1 cellular context compared by ENCODE assay signal in the genomic region with DNA sequence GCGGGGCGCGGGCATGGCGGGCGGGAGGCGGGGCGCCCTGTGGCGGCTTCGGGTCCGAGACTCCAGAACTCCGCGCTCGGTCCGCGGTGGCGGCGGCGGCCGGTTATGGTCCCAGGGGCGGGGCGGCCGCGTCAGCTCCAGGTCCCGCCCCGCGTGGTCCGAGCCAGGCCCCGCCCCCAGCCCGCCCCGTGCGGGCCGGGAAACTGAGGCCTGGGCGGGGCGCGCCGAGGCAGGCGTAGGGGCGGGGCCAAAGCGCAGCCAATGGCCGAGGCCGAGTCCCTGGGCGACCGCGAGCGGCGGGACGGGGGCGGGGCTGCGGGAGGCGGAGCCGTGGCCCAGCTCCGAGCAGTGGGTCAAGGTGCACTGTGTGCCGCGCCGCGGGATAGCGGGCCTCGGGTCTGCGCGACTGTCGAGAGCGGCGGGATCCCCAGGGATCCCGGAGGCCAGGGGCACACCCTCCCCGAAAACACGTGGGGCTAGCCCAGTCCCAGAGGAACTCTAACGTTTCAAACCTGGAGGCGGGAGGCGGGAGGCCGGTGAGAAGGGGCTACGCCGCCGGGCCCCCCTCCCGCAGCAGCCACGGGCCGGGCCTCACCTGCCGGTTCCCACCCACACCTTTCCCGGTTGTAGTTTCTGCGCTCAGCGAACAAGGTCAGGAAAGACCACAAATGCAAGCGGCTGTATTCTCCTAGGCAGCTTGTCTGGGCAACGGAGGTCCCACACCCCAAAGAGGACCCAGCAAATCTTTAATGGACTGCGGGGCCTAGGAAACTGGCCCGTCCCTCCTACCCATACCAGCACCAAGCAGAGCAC.
A peak's percentile ranks its signal among the peaks of the same experiment; 100 is the strongest.
TF ChIP-seq lines count a peak whose summit lies in the region.

TSS of gene SLC25A1 (minus strand) at position 78 of the 813 bp plus-strand sequence. CDS start at position 15, 63 bp downstream.

TF ChIP-seq in HepG2, 621 proteins besides CTCF, POLR2A, EP300 and RAD21 (continued from another document and continues in another):
- 0 out of 2 replicates have a peak, but pooled peaks have one; percentile 60 for TF ChIP-seq BRCA1 (CRISPR knock-in tag; IDR thresholded peaks at IDR 0.05)
- peak; percentile 78 for TF ChIP-seq HNF4A (CRISPR knock-in tag; IDR thresholded peaks at IDR 0.05)
- peak; percentile 91 for TF ChIP-seq POLR2AphosphoS5 (IDR thresholded peaks at IDR 0.05; ENCODE audit: low read depth, low read length)
- TF ChIP-seq ZFP1 (CRISPR knock-in tag; IDR thresholded peaks at IDR 0.05), result 0 out of 2 replicates have a peak, but pooled peaks have one; percentile 49
- no peak for TF ChIP-seq ZKSCAN1 (IDR thresholded peaks at IDR 0.05; ENCODE audit: low read length)
- TF ChIP-seq E2F1 (CRISPR knock-in tag; IDR thresholded peaks at IDR 0.05), result peak; percentile 40; the same call in 1 of the 2 replicates
- TF ChIP-seq ZSCAN31 (CRISPR knock-in tag; IDR thresholded peaks at IDR 0.05; ENCODE audit: low read depth), result peak; percentile 62; the same call in 1 of the 2 replicates
- TF ChIP-seq CREB1 (IDR thresholded peaks at IDR 0.05), result no peak; the same call in 1 of the 2 replicates
- TF ChIP-seq CREB1 (CRISPR knock-in tag; IDR thresholded peaks at IDR 0.05), result no peak
- TF ChIP-seq, protein P1, sequence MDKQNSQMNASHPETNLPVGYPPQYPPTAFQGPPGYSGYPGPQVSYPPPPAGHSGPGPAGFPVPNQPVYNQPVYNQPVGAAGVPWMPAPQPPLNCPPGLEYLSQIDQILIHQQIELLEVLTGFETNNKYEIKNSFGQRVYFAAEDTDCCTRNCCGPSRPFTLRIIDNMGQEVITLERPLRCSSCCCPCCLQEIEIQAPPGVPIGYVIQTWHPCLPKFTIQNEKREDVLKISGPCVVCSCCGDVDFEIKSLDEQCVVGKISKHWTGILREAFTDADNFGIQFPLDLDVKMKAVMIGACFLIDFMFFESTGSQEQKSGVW (CRISPR knock-in tag; IDR thresholded peaks at IDR 0.05; ENCODE audit: borderline replicate concordance), result no peak; the same call in 1 of the 2 replicates
- TF ChIP-seq ZBTB7A (CRISPR knock-in tag; IDR thresholded peaks at IDR 0.05), result no peak
- TF ChIP-seq NR0B2 (CRISPR knock-in tag; IDR thresholded peaks at IDR 0.05), result peak; percentile 68; the same call in 1 of the 2 replicates
- 0 out of 2 replicates have a peak, but pooled peaks have one; percentile 11 for TF ChIP-seq KMT2B (CRISPR knock-in tag; IDR thresholded peaks at IDR 0.05)
- 0 out of 2 replicates have a peak, but pooled peaks have one; percentile 27 for TF ChIP-seq ZNF746 (CRISPR knock-in tag; IDR thresholded peaks at IDR 0.05)
- TF ChIP-seq ZNF768 (CRISPR knock-in tag; IDR thresholded peaks at IDR 0.05), result no peak
- TF ChIP-seq EZH2 (conservative IDR thresholded peaks at IDR 0.05; ENCODE audit: low read depth, low read length), result no peak
- 0 out of 2 replicates have a peak, but pooled peaks have one; percentile 21 for TF ChIP-seq FOSL1 (CRISPR knock-in tag; IDR thresholded peaks at IDR 0.05; ENCODE audit: borderline replicate concordance)
- peak; percentile 29; the same call in 1 of the 2 replicates for TF ChIP-seq MAZ (IDR thresholded peaks at IDR 0.05; ENCODE audit: borderline replicate concordance, low read depth, low read length)
- TF ChIP-seq MAZ (CRISPR knock-in tag; IDR thresholded peaks at IDR 0.05; ENCODE audit: low read depth), result peak; percentile 46; the same call in 1 of the 2 replicates
- TF ChIP-seq ZNF20 (CRISPR knock-in tag; IDR thresholded peaks at IDR 0.05), result no peak
- TF ChIP-seq AGO2 (optimal IDR thresholded peaks at IDR 0.05; ENCODE audit: low read depth, low read length), result peak; percentile 27
- peak; percentile 5; the same call in 1 of the 2 replicates for TF ChIP-seq MEIS2 (CRISPR knock-in tag; IDR thresholded peaks at IDR 0.05)
- no peak for TF ChIP-seq GPN1 (CRISPR knock-in tag; IDR thresholded peaks at IDR 0.05; ENCODE audit: borderline replicate concordance)
- no peak for TF ChIP-seq BHLHE40 (IDR thresholded peaks at IDR 0.05; ENCODE audit: low read length)
- TF ChIP-seq NFKB2 (CRISPR knock-in tag; IDR thresholded peaks at IDR 0.05; ENCODE audit: borderline replicate concordance), result peak; percentile 91; the same call in 1 of the 2 replicates
- 0 out of 2 replicates have a peak, but pooled peaks have one; percentile 37 for TF ChIP-seq EEA1 (CRISPR knock-in tag; IDR thresholded peaks at IDR 0.05; ENCODE audit: borderline replicate concordance)
- no peak for TF ChIP-seq ZNF260 (CRISPR knock-in tag; IDR thresholded peaks at IDR 0.05; ENCODE audit: borderline replicate concordance, low read depth)
- peak; percentile 84; the same call in 1 of the 2 replicates for TF ChIP-seq ZSCAN20 (CRISPR knock-in tag; IDR thresholded peaks at IDR 0.05; ENCODE audit: borderline replicate concordance)
- TF ChIP-seq ZNF121 (CRISPR knock-in tag; IDR thresholded peaks at IDR 0.05), result no peak
- peak; percentile 30; the same call in 1 of the 2 replicates for TF ChIP-seq KLF15 (CRISPR knock-in tag; IDR thresholded peaks at IDR 0.05; ENCODE audit: borderline replicate concordance)
- no peak; the same call in 1 of the 2 replicates for TF ChIP-seq ZFP37 (CRISPR knock-in tag; IDR thresholded peaks at IDR 0.05; ENCODE audit: borderline replicate concordance)
- TF ChIP-seq AKAP8 (CRISPR knock-in tag; IDR thresholded peaks at IDR 0.05), result peak; percentile 53; the same call in 1 of the 2 replicates
- peak; percentile 82; the same call in 1 of the 2 replicates for TF ChIP-seq ZNF501 (CRISPR knock-in tag; IDR thresholded peaks at IDR 0.05)
- no peak; the same call in 1 of the 2 replicates for TF ChIP-seq TOPORS (CRISPR knock-in tag; IDR thresholded peaks at IDR 0.05)
- TF ChIP-seq ZNF569 (CRISPR knock-in tag; IDR thresholded peaks at IDR 0.05; ENCODE audit: borderline replicate concordance), result peak; percentile 65; the same call in 1 of the 2 replicates
- TF ChIP-seq ZNF33B (CRISPR knock-in tag; IDR thresholded peaks at IDR 0.05), result peak; percentile 17; the same call in 1 of the 2 replicates
- TF ChIP-seq BRD4 (CRISPR knock-in tag; IDR thresholded peaks at IDR 0.05), result peak; percentile 92; the same call in 1 of the 2 replicates
- 0 out of 2 replicates have a peak, but pooled peaks have one; percentile 14 for TF ChIP-seq ZFP90 (CRISPR knock-in tag; IDR thresholded peaks at IDR 0.05; ENCODE audit: borderline replicate concordance)
- TF ChIP-seq ZNF143 (CRISPR knock-in tag; IDR thresholded peaks at IDR 0.05), result no peak
- 0 out of 2 replicates have a peak, but pooled peaks have one; percentile 58 for TF ChIP-seq ZNF607 (CRISPR knock-in tag; IDR thresholded peaks at IDR 0.05; ENCODE audit: borderline replicate concordance)
- TF ChIP-seq RNF2 (conservative IDR thresholded peaks at IDR 0.05; ENCODE audit: low read depth), result 0 out of 2 replicates have a peak, but pooled peaks have one; percentile 36
- TF ChIP-seq, protein P2, sequence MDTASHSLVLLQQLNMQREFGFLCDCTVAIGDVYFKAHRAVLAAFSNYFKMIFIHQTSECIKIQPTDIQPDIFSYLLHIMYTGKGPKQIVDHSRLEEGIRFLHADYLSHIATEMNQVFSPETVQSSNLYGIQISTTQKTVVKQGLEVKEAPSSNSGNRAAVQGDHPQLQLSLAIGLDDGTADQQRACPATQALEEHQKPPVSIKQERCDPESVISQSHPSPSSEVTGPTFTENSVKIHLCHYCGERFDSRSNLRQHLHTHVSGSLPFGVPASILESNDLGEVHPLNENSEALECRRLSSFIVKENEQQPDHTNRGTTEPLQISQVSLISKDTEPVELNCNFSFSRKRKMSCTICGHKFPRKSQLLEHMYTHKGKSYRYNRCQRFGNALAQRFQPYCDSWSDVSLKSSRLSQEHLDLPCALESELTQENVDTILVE (CRISPR knock-in tag; IDR thresholded peaks at IDR 0.05), result no peak
- TF ChIP-seq PHF8 (CRISPR knock-in tag; IDR thresholded peaks at IDR 0.05), result peak; percentile 79
- TF ChIP-seq XBP1 (CRISPR knock-in tag; IDR thresholded peaks at IDR 0.05), result peak; percentile 49; the same call in 1 of the 2 replicates
- TF ChIP-seq JUND (CRISPR knock-in tag; IDR thresholded peaks at IDR 0.05), result no peak
- peak; percentile 51; the same call in 1 of the 2 replicates for TF ChIP-seq SP5 (CRISPR knock-in tag; IDR thresholded peaks at IDR 0.05; ENCODE audit: borderline replicate concordance, low read depth)
- peak; percentile 61 for TF ChIP-seq MED1 (CRISPR knock-in tag; IDR thresholded peaks at IDR 0.05)
- no peak for TF ChIP-seq TFE3 (CRISPR knock-in tag; IDR thresholded peaks at IDR 0.05)
- 0 out of 2 replicates have a peak, but pooled peaks have one; percentile 21 for TF ChIP-seq ZNF704 (CRISPR knock-in tag; IDR thresholded peaks at IDR 0.05; ENCODE audit: borderline replicate concordance)
- TF ChIP-seq, protein P3, sequence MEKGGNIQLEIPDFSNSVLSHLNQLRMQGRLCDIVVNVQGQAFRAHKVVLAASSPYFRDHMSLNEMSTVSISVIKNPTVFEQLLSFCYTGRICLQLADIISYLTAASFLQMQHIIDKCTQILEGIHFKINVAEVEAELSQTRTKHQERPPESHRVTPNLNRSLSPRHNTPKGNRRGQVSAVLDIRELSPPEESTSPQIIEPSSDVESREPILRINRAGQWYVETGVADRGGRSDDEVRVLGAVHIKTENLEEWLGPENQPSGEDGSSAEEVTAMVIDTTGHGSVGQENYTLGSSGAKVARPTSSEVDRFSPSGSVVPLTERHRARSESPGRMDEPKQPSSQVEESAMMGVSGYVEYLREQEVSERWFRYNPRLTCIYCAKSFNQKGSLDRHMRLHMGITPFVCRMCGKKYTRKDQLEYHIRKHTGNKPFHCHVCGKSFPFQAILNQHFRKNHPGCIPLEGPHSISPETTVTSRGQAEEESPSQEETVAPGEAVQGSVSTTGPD (CRISPR knock-in tag; IDR thresholded peaks at IDR 0.05), result 0 out of 2 replicates have a peak, but pooled peaks have one; percentile 20
- TF ChIP-seq SOX13 (IDR thresholded peaks at IDR 0.05), result no peak
- peak in 1 of 2 experiments; percentile 31; a peak in 1 of 4 replicates for TF ChIP-seq SOX13 (CRISPR knock-in tag; conservative IDR thresholded peaks at IDR 0.05 in 1 of 2, IDR thresholded peaks at IDR 0.05 in 1 of 2)
- TF ChIP-seq HDAC6 (IDR thresholded peaks at IDR 0.05; ENCODE audit: low read depth, low read length), result no peak
- no peak for TF ChIP-seq TCF12 (IDR thresholded peaks at IDR 0.05)
- TF ChIP-seq TCF12 (CRISPR knock-in tag; IDR thresholded peaks at IDR 0.05), result no peak
- 0 out of 2 replicates have a peak, but pooled peaks have one; percentile 56 for TF ChIP-seq ZNF224 (CRISPR knock-in tag; IDR thresholded peaks at IDR 0.05)
- TF ChIP-seq KLF9 (CRISPR knock-in tag; IDR thresholded peaks at IDR 0.05; ENCODE audit: low read depth), result no peak
- peak; percentile 67 for TF ChIP-seq CBX1 (IDR thresholded peaks at IDR 0.05; ENCODE audit: low read depth)
- TF ChIP-seq ZNF589 (CRISPR knock-in tag; conservative IDR thresholded peaks at IDR 0.05), result peak; percentile 47; the same call in 1 of the 2 replicates
- TF ChIP-seq ZNF256 (CRISPR knock-in tag; conservative IDR thresholded peaks at IDR 0.05), result 0 out of 2 replicates have a peak, but pooled peaks have one; percentile 73
- TF ChIP-seq SNRNP70 (IDR thresholded peaks at IDR 0.05; ENCODE audit: low read depth, low read length), result no peak
- no peak for TF ChIP-seq ZNF414 (CRISPR knock-in tag; IDR thresholded peaks at IDR 0.05)
- TF ChIP-seq KDM5B (CRISPR knock-in tag; IDR thresholded peaks at IDR 0.05; ENCODE audit: borderline replicate concordance), result 0 out of 2 replicates have a peak, but pooled peaks have one; percentile 40
- no peak for TF ChIP-seq ZSCAN29 (CRISPR knock-in tag; conservative IDR thresholded peaks at IDR 0.05)
